26 cellular contexts compared by ENCODE assay signal in genomic region chr2:177649568-177650271, GRCh38.
"Had no signal": no experiment of that assay in that cellular context is flagged by ENCODE, and none has a peak within 500 bp of the region (broad histone marks: within the 10 kb centered on the region; RNA-seq: fewer than 3 reads in every experiment).

No MANE protein-coding gene starts in this region.

- H3K9me3 Mint-ChIP-seq: activated CD8-positive, alpha-beta T cell treated with anti-CD3 and anti-CD28 coated beads for 36 hours; activated T-cell treated with anti-CD3 and anti-CD28 coated beads, Interleukin-2, amount 50 U/mL, for 4 hours; activated T-helper 17 cell treated with anti-CD3 and anti-CD28 coated beads, Interleukin-2, amount 50 U/mL, for 72 hours; central memory CD8-positive, alpha-beta T cell had no signal

- DNase-seq: activated CD4-positive, alpha-beta T cell treated with anti-CD3 and anti-CD28 coated beads for 1 hour; activated CD4-positive, alpha-beta T cell treated with anti-CD3 and anti-CD28 coated beads for 4 hours; activated CD4-positive, alpha-beta T cell treated with anti-CD3 and anti-CD28 coated beads, Interleukin-2, amount 50 U/mL, for 1 hour; activated CD4-positive, alpha-beta T cell treated with anti-CD3 and anti-CD28 coated beads, Interleukin-2, amount 50 U/mL, for 48 hours; activated CD8-positive, alpha-beta memory T cell treated with anti-CD3 and anti-CD28 coated beads for 24 hours; activated CD8-positive, alpha-beta T cell treated with anti-CD3 and anti-CD28 coated beads for 36 hours; activated effector memory CD4-positive, alpha-beta T cell treated with Interleukin-2 at 50 U/mL for 16 hours; activated gamma-delta T cell treated with Interleukin-2 at 50 U/mL for 16 hours; activated naive CD4-positive, alpha-beta T cell treated with anti-CD3 and anti-CD28 coated beads, Interleukin-2, amount 50 U/mL, for 16 hours; activated naive CD4-positive, alpha-beta T cell treated with Interleukin-2 at 50 U/mL for 16 hours; activated T-cell treated with anti-CD3 and anti-CD28 coated beads, Interleukin-2, amount 50 U/mL, for 4 hours; amniotic stem cell; anterior cingulate cortex; brain microvascular endothelial cell; cortex of kidney; effector CD8-positive, alpha-beta T cell; foreskin fibroblast; head of caudate nucleus; T-helper 2 cell had no signal

- FAIRE-seq: astrocyte, bronchial epithelial cell had no signal

- H3K36me3 ChIP-seq: brain microvascular endothelial cell had no signal

- H3K4me3 Mint-ChIP-seq: activated CD8-positive, alpha-beta T cell treated with anti-CD3 and anti-CD28 coated beads for 36 hours; activated naive CD8-positive, alpha-beta T cell; activated T-cell treated with anti-CD3 and anti-CD28 coated beads, Interleukin-2, amount 50 U/mL, for 4 hours; activated T-helper 17 cell treated with anti-CD3 and anti-CD28 coated beads, Interleukin-2, amount 50 U/mL, for 72 hours; central memory CD8-positive, alpha-beta T cell; WTC11 had no signal

- H3K27ac Mint-ChIP-seq: activated CD8-positive, alpha-beta T cell treated with anti-CD3 and anti-CD28 coated beads for 36 hours; activated naive CD8-positive, alpha-beta T cell; activated T-helper 17 cell treated with anti-CD3 and anti-CD28 coated beads, Interleukin-2, amount 50 U/mL, for 72 hours; WTC11 had no signal

- H3K4me1 Mint-ChIP-seq: activated T-helper 17 cell treated with anti-CD3 and anti-CD28 coated beads, Interleukin-2, amount 50 U/mL, for 72 hours; central memory CD8-positive, alpha-beta T cell had no signal

- H3K36me3 Mint-ChIP-seq: activated naive CD8-positive, alpha-beta T cell had no signal

- H3K27ac ChIP-seq: brain microvascular endothelial cell, VCaP had no signal
